24 cellular contexts compared by ENCODE assay signal in genomic region chr4:169377367-169377766, GRCh38.
"Had no signal": no experiment of that assay in that cellular context is flagged by ENCODE, and none has a peak within 500 bp of the region (broad histone marks: within the 10 kb centered on the region; RNA-seq: fewer than 3 reads in every experiment).

No MANE protein-coding gene starts in this region.

- H3K4me1 ChIP-seq: SJSA1 had no signal

- FAIRE-seq: HTR-8/SVneo, RCC 7860 had no signal

- H3K36me3 ChIP-seq: SJSA1 had no signal

- H3K4me3 ChIP-seq: SJSA1, SK-N-MC had no signal

- H3K27ac ChIP-seq: HL-60, SJSA1, SK-N-MC had no signal

- H3K27me3 ChIP-seq: SJSA1 had no signal

- DNase-seq: KBM-7, MV-4-11, NCI-H1048, NCI-H1105, NCI-H1417, NCI-H1436 treated with DMSO at 0.1 percent for 48 hours, NCI-H1694, NCI-H187 treated with DMSO at 0.1 percent for 48 hours, NCI-H2029 treated with DMSO at 0.1 percent for 48 hours, NCI-H2107, NCI-H2227 treated with DMSO at 0.1 percent for 48 hours, NCI-H446, NCI-H510A, NCI-H524 treated with DMSO at 0.1 percent for 48 hours, NCI-H69, NCI-H774, Right ventricle myocardium superior, RPMI8226, SIG-M5 had no signal
